In genomic region chr12:84763112-84763511, GRCh38 we compare ENCODE assay signal across 18 cellular contexts.
A peak's percentile ranks its signal among the peaks of the same experiment; 100 is the strongest.
DNase-seq lines count a peak whose midpoint lies in the region; ATAC-seq and TF ChIP-seq lines count a peak whose summit lies in the region.
"Had no signal": no experiment of that assay in that cellular context is flagged by ENCODE, and none has a peak within 500 bp of the region (broad histone marks: within the 10 kb centered on the region; RNA-seq: fewer than 3 reads in every experiment).

No MANE protein-coding gene starts in this region.

- WGBS in prostate gland, result 38% methylated on average over 1 of the region's 1 CpG
- WGBS in gastroesophageal sphincter (ENCODE audit: low coverage in 1 of 2), 2 donors, result no CpG with 5 or more reads among the region's 1 CpG

- no peaks in the 10 kb centered on the region for H3K27me3 ChIP-seq in lower lobe of right lung (ENCODE audit: low read depth)
- no peaks in the 10 kb centered on the region for H3K27me3 ChIP-seq in prostate gland (replicated peaks; ENCODE audit: insufficient read depth)
- H3K27me3 ChIP-seq in gastroesophageal sphincter, result no peaks in the 10 kb centered on the region
- H3K27me3 ChIP-seq: right lobe of liver had no signal

- no peak overlapping the region for H3K4me3 ChIP-seq in AG10803 (ENCODE audit: low read length)
- H3K4me3 ChIP-seq in astrocyte of the spinal cord (ENCODE audit: low read depth, low read length), result no peak overlapping the region
- no peak overlapping the region for H3K4me3 ChIP-seq in lower lobe of right lung
- H3K4me3 ChIP-seq in prostate gland, result no peak overlapping the region
- H3K4me3 ChIP-seq in gastroesophageal sphincter, result no peak overlapping the region
- H3K4me3 ChIP-seq: right lobe of liver had no signal

- DNase-seq in AG10803 (ENCODE audit: low read depth), result peak; percentile 96
- peak; percentile 15 for DNase-seq in HT1080 (ENCODE audit: low read depth)
- peak; percentile 85 for DNase-seq in astrocyte of the spinal cord (ENCODE audit: low read depth, low spot score)
- no peak for DNase-seq in lower lobe of right lung
- DNase-seq in prostate gland (ENCODE audit: low spot score), result no peak
- no peak for DNase-seq in NCI-H2029 (lab: John Stamatoyannopoulos, UW)
- no peak for DNase-seq in NCI-H1694 (lab: John Stamatoyannopoulos, UW)
- DNase-seq: ACHN; activated CD4-positive, alpha-beta T cell treated with anti-CD3 and anti-CD28 coated beads, Interleukin-2, amount 10 ng/mL, durations not matched to agents 24 days and 14 days; activated gamma-delta T cell treated with Interleukin-2 at 50 U/mL for 16 hours; anterior cingulate cortex; left colon; NCI-H146; NCI-H2227 treated with DMSO at 0.1 percent for 48 hours; right lobe of liver; stimulated activated CD4-positive, alpha-beta T cell treated with anti-CD3 and anti-CD28 coated beads, Interleukin-1b, Interleukin-23, amount 100 ng/mL, for 48 hours; stimulated activated naive CD8-positive, alpha-beta T cell treated with anti-CD3 and anti-CD28 coated beads, Interleukin-15, amount 100 ng/mL, for 72 hours had no signal

- ATAC-seq in lower lobe of right lung (peak; percentile 48 to 59), gastroesophageal sphincter (no peak)
- ATAC-seq: left colon; right lobe of liver; stimulated activated naive CD8-positive, alpha-beta T cell treated with anti-CD3 and anti-CD28 coated beads, Interleukin-15, amount 100 ng/mL, for 72 hours had no signal

- H3K36me3 ChIP-seq in lower lobe of right lung (no peaks in the 10 kb centered on the region), prostate gland (no peaks in the 10 kb centered on the region), gastroesophageal sphincter (no peaks in the 10 kb centered on the region)
- H3K36me3 ChIP-seq: right lobe of liver had no signal

- no peak for TF ChIP-seq POLR2A in prostate gland (IDR thresholded peaks at IDR 0.05)
- no peak for TF ChIP-seq POLR2A in gastroesophageal sphincter (IDR thresholded peaks at IDR 0.05)

- H3K4me1 ChIP-seq in lower lobe of right lung (no peaks in the 10 kb centered on the region), prostate gland (replicated peaks) (no peaks in the 10 kb centered on the region), gastroesophageal sphincter (no peaks in the 10 kb centered on the region)
- H3K4me1 ChIP-seq: right lobe of liver had no signal

- TF ChIP-seq EP300 in gastroesophageal sphincter (IDR thresholded peaks at IDR 0.05), result no peak

- H3K9me3 ChIP-seq in lower lobe of right lung (no peaks in the 10 kb centered on the region), prostate gland (no peaks in the 10 kb centered on the region), gastroesophageal sphincter (no peaks in the 10 kb centered on the region)
- H3K9me3 ChIP-seq: right lobe of liver had no signal

- H3K27ac ChIP-seq in lower lobe of right lung (no peak overlapping the region), prostate gland (no peak overlapping the region), gastroesophageal sphincter (no peak overlapping the region)
- H3K27ac ChIP-seq: right lobe of liver had no signal

- intact Hi-C loops in lower lobe of right lung (cut with DNase I) (no loop called here), prostate gland (cut with DNase I) (no loop called here)

- in situ Hi-C loops in astrocyte of the spinal cord (cut with HindIII; ENCODE audit: low sequenced_read_pairs), result no loop called here

- no peak for TF ChIP-seq CTCF in AG10803 (conservative IDR thresholded peaks at IDR 0.05; ENCODE audit: low read length)
- no peak for TF ChIP-seq CTCF in astrocyte of the spinal cord (IDR thresholded peaks at IDR 0.05; ENCODE audit: low read depth, low read length)
- TF ChIP-seq CTCF in lower lobe of right lung (IDR thresholded peaks at IDR 0.05), result no peak
- no peak for TF ChIP-seq CTCF in prostate gland (IDR thresholded peaks at IDR 0.05)
- no peak for TF ChIP-seq CTCF in gastroesophageal sphincter (IDR thresholded peaks at IDR 0.05)

Comparison
In these comparisons a context has a peak if more than half of its experiments do, and no peak if none do; other contexts are left out.
1. DNase-seq: peak in AG10803 (single experiment), HT1080 (single experiment) and astrocyte of the spinal cord (single experiment); none in lower lobe of right lung (single experiment), prostate gland (single experiment), NCI-H2029 (single experiment) and NCI-H1694 (single experiment).